ENCODE assay signal across 20 cellular contexts in genomic region chr16:1173778-1174451, GRCh38. TPM values are rescaled to one million over a fixed set of nuclear protein-coding genes. Genes with fewer than 3 reads are reported as not detected.
DNase-seq lines count a peak whose midpoint lies in the region; ATAC-seq, FAIRE-seq and TF ChIP-seq lines count a peak whose summit lies in the region.
"Had no signal": no experiment of that assay in that cellular context is flagged by ENCODE, and none has a peak within 500 bp of the region (broad histone marks: within the 10 kb centered on the region; RNA-seq: fewer than 3 reads in every experiment).

No MANE protein-coding gene starts in this region.

- no peak overlapping the region for H2BK12ac ChIP-seq in neuronal stem cell (ENCODE audit: low read length)

- DNase-seq in IMR-90, result no peak
- no peak for DNase-seq in K562 (ENCODE audit: extremely low read depth in 1 of 4, low spot score in 3 of 4)
- no peak for DNase-seq in neuronal stem cell (ENCODE audit: low spot score)
- no peak for DNase-seq in transverse colon
- no peak for DNase-seq in DMS53 treated with DMSO at 0.1 percent for 48 hours (lab: John Stamatoyannopoulos, UW; ENCODE audit: unreplicated experiment)
- DNase-seq in A673 (ENCODE audit: low spot score), result no peak
- DNase-seq: CD8-positive, alpha-beta T cell; Kasumi-1; NCI-H1048; NCI-H1436 treated with DMSO at 0.1 percent for 48 hours; NCI-H2029; NCI-H345; NCI-H524 treated with DMSO at 0.1 percent for 48 hours; Right ventricle myocardium superior had no signal

- H3K14ac ChIP-seq in IMR-90 (replicated peaks; ENCODE audit: low read depth, low read length) (no peak overlapping the region), neuronal stem cell (ENCODE audit: low read length) (no peak overlapping the region)

- BruUV-seq in IMR-90 (replicated peaks; lab: Mats Ljungman, UMichigan), result no TSS peak
- no TSS peak for BruUV-seq in K562 (replicated peaks; lab: Mats Ljungman, UMichigan)
- no TSS peak for BruUV-seq in A673 (replicated peaks; lab: Mats Ljungman, UMichigan)

- ATAC-seq in IMR-90 (ENCODE audit: low read depth), result no peak
- no peak for ATAC-seq in K562
- ATAC-seq in HG03442 (IDR thresholded peaks at IDR 0.05; ENCODE audit: unreplicated experiment), result no peak
- ATAC-seq: CD8-positive, alpha-beta T cell had no signal

- no peak overlapping the region for H3K18ac ChIP-seq in IMR-90 (ENCODE audit: low read depth, low read length)
- H3K18ac ChIP-seq in neuronal stem cell (ENCODE audit: low read length), result peak overlapping the region; percentile 71

- H3K9me1 ChIP-seq in IMR-90 (ENCODE audit: insufficient read depth, low read length) (0 out of 2 replicates have a peak, but pooled peaks cover 3% of the 10 kb centered on the region), K562 (ENCODE audit: control insufficient read depth, insufficient read depth, low read length) (no peaks in the 10 kb centered on the region)

- no peak for FAIRE-seq in K562 (lab: Jason Lieb, UNC)
- FAIRE-seq: H54 had no signal

- TF ChIP-seq RAD21 in IMR-90 (IDR thresholded peaks at IDR 0.05; ENCODE audit: low read length) (no peak), K562 (CRISPR knock-in tag; conservative IDR thresholded peaks at IDR 0.05 in 1 of 2, IDR thresholded peaks at IDR 0.05 in 1 of 2) (no peak)

- H2AFZ ChIP-seq in IMR-90 (replicated peaks; ENCODE audit: low read length, poor library complexity), result no peak overlapping the region
- no peak overlapping the region for H2AFZ ChIP-seq in K562 (ENCODE audit: low read depth, low read length)
- H2AFZ ChIP-seq in neuronal stem cell (ENCODE audit: low read length), result no peak overlapping the region

- H4K5ac ChIP-seq in IMR-90 (ENCODE audit: low read depth, low read length), result no peak overlapping the region

- TF ChIP-seq POLR2A in IMR-90 (IDR thresholded peaks at IDR 0.05; ENCODE audit: low read depth, low read length), result no peak
- no peak for TF ChIP-seq POLR2A in K562 (conservative IDR thresholded peaks at IDR 0.05)
- TF ChIP-seq POLR2A in transverse colon (IDR thresholded peaks at IDR 0.05), result no peak

- 98% methylated on average over 4 of the region's 14 CpGs; no CpG with 5 or more reads in 1 of the 2 experiments for WGBS in IMR-90 (ENCODE audit: extremely low coverage in 2 of 2, insufficient read length in 1 of 2), 2 experiments
- WGBS in K562 (ENCODE audit: insufficient coverage, low coverage, missing lambda C conversion rate), result 10% methylated on average over 13 of the region's 14 CpGs
- no CpG with 5 or more reads among the region's 14 CpGs for WGBS in neuronal stem cell (ENCODE audit: extremely low coverage in 2 of 2, insufficient read length in 2 of 2, insufficient replicate concordance in 1 of 2), 2 donors
- WGBS in transverse colon (ENCODE audit: low coverage in 1 of 2), 2 donors, result 61% methylated on average over 14 of the region's 14 CpGs; no CpG with 5 or more reads in 1 of the 2 donors

- no peaks in the 10 kb centered on the region; the same call in 1 of the 2 replicates for H3K27me3 ChIP-seq in IMR-90 (ENCODE audit: control insufficient read depth, insufficient read depth, low read length)
- H3K27me3 ChIP-seq in K562 (ENCODE audit: control insufficient read depth in 2 of 2, insufficient read depth in 2 of 2, low read length in 2 of 2), result peaks cover 31 to 75% of the 10 kb centered on the region in 2 experiments; a peak in 3 of 5 replicates
- no peaks in the 10 kb centered on the region for H3K27me3 ChIP-seq in neuronal stem cell (ENCODE audit: control insufficient read depth in 3 of 3, insufficient read depth in 3 of 3, low read depth in 1 of 3, low read length in 3 of 3)
- H3K27me3 ChIP-seq in transverse colon, result no peaks in the 10 kb centered on the region
- H3K27me3 ChIP-seq in A673 (replicated peaks; ENCODE audit: insufficient read depth, low read depth, low read length, poor library complexity), result no peaks in the 10 kb centered on the region
- H3K27me3 ChIP-seq: MG63 had no signal

- H3K23ac ChIP-seq in IMR-90 (ENCODE audit: low read depth, low read length), result no peak overlapping the region
- H3K23ac ChIP-seq in neuronal stem cell (ENCODE audit: low read depth, low read length, poor library complexity), result no peak overlapping the region

- H2BK15ac ChIP-seq in IMR-90 (ENCODE audit: low read depth, low read length) (no peak overlapping the region), neuronal stem cell (ENCODE audit: low read length) (no peak overlapping the region)

- POLR2A ChIA-PET in IMR-90 (lab: Charles Lee; ENCODE audit: unreplicated experiment) (no interaction called here), K562 (lab: Yijun Ruan, JAX) (interaction anchor here (1.2 kb wide), 1 partner anchor 8 kb away, joined by 4 read pairs; no protein-coding TSS in a partner anchor), A673 (lab: Charles Lee; ENCODE audit: low non-redundant PET) (no interaction called here)

- TF ChIP-seq CTCF in IMR-90 (conservative IDR thresholded peaks at IDR 0.05; ENCODE audit: low read depth, low read length), result no peak
- no peak for TF ChIP-seq CTCF in K562 (IDR thresholded peaks at IDR 0.05 in 2 of 3, conservative IDR thresholded peaks at IDR 0.05 in 1 of 3; ENCODE audit: insufficient read depth in 2 of 3, low read depth in 1 of 3, low read length in 3 of 3)
- TF ChIP-seq CTCF in transverse colon (IDR thresholded peaks at IDR 0.05), result no peak
- no peak for TF ChIP-seq CTCF in A673 (conservative IDR thresholded peaks at IDR 0.05; ENCODE audit: low read depth, low read length)

- no peak overlapping the region for H3K56ac ChIP-seq in IMR-90 (ENCODE audit: extremely low read depth, insufficient read depth, low read length)

- H3K27ac ChIP-seq in IMR-90 (ENCODE audit: insufficient read depth, low read length) (peak overlapping the region; percentile 18; the same call in 1 of the 2 replicates), K562 (ENCODE audit: extremely low read depth, low read depth, low read length) (no peak overlapping the region), neuronal stem cell (replicated peaks; ENCODE audit: low read length) (no peak overlapping the region), transverse colon (peak overlapping the region; percentile 79 to 92 (median 82)), A673 (ENCODE audit: low read depth, low read length, poor library complexity, severe bottlenecking) (no peak overlapping the region)
- H3K27ac ChIP-seq: BLaER1 treated with 17β-estradiol and CSF1 and Interleukin-3, amounts not matched to agents 10 nM and 100 nM had no signal

- H2BK120ac ChIP-seq in IMR-90 (ENCODE audit: low read depth, low read length), result peak overlapping the region; percentile 42; the same call in 1 of the 2 replicates
- H2BK120ac ChIP-seq in neuronal stem cell (ENCODE audit: low read depth, low read length), result no peak overlapping the region

- peak overlapping the region; percentile 5 for H2AK9ac ChIP-seq in IMR-90 (replicated peaks; ENCODE audit: low read depth, low read length, poor library complexity)

- 0 out of 2 replicates have a peak overlapping the region, but pooled peaks have one; percentile 33 for H2BK20ac ChIP-seq in IMR-90 (ENCODE audit: low read depth, low read length)

- H3K79me1 ChIP-seq in IMR-90 (ENCODE audit: low read depth in 1 of 2, low read length in 2 of 2) (no peaks in the 10 kb centered on the region), neuronal stem cell (ENCODE audit: low read depth, low read length) (peaks cover 13% of the 10 kb centered on the region)

- H3K9me3 ChIP-seq in IMR-90 (ENCODE audit: control insufficient read depth, insufficient read depth, low read length) (no peaks in the 10 kb centered on the region), K562 (replicated peaks; ENCODE audit: control insufficient read depth, insufficient read depth, low read depth, low read length) (no peaks in the 10 kb centered on the region), neuronal stem cell (replicated peaks in 1 of 2; ENCODE audit: control insufficient read depth in 2 of 2, insufficient read depth in 1 of 2, low read depth in 1 of 2, low read length in 2 of 2) (no peaks in the 10 kb centered on the region), transverse colon (no peaks in the 10 kb centered on the region), A673 (ENCODE audit: low read depth, low read length, poor library complexity, severe bottlenecking) (no peaks in the 10 kb centered on the region)
- H3K9me3 ChIP-seq: BLaER1 treated with 17β-estradiol and CSF1 and Interleukin-3, amounts not matched to agents 10 nM and 100 nM; MG63 had no signal

- 0 out of 2 replicates have a peak overlapping the region, but pooled peaks have one; percentile 29 for H3K4ac ChIP-seq in IMR-90 (ENCODE audit: low read depth, low read length)
- no peak overlapping the region for H3K4ac ChIP-seq in neuronal stem cell (ENCODE audit: low read length)

- H2AK5ac ChIP-seq in IMR-90 (ENCODE audit: low read depth, low read length), result peak overlapping the region; percentile 48
- no peak overlapping the region for H2AK5ac ChIP-seq in neuronal stem cell (ENCODE audit: low read depth, low read length)

- TF ChIP-seq EP300 in K562 (IDR thresholded peaks at IDR 0.05; ENCODE audit: low read length), result no peak
- no peak for TF ChIP-seq EP300 in transverse colon (IDR thresholded peaks at IDR 0.05; ENCODE audit: low read depth)

- in situ Hi-C loops in IMR-90 (cut with MboI; ENCODE audit: low sequenced_read_pairs), result no loop called here
- in situ Hi-C loops in K562 (cut with MboI), result no loop called here
- in situ Hi-C loops in transverse colon (cut with MboI; ENCODE audit: low pct_ligation_motif_present in 1 of 4, low pct_unique_long_range_greater_than_20kb in 1 of 4, low sequenced_read_pairs in 3 of 4), result no loop called here

- no peaks in the 10 kb centered on the region for H3K36me3 ChIP-seq in IMR-90 (ENCODE audit: control insufficient read depth, insufficient read depth, low read length)
- no peaks in the 10 kb centered on the region for H3K36me3 ChIP-seq in K562 (ENCODE audit: control insufficient read depth, insufficient read depth, low read length)
- peaks cover 0 to 2% of the 10 kb centered on the region in 2 donors for H3K36me3 ChIP-seq in neuronal stem cell (replicated peaks in 1 of 2; ENCODE audit: control insufficient read depth in 2 of 2, insufficient read depth in 2 of 2, low read length in 2 of 2)
- H3K36me3 ChIP-seq in transverse colon, result no peaks in the 10 kb centered on the region
- no peaks in the 10 kb centered on the region for H3K36me3 ChIP-seq in A673 (ENCODE audit: insufficient read depth, low read length, poor library complexity, severe bottlenecking)
- H3K36me3 ChIP-seq: BLaER1 treated with 17β-estradiol and CSF1 and Interleukin-3, amounts not matched to agents 10 nM and 100 nM; MG63 had no signal

- H4K91ac ChIP-seq in IMR-90 (ENCODE audit: insufficient read depth, low read depth, low read length) (no peak overlapping the region), neuronal stem cell (ENCODE audit: low read depth, low read length, poor library complexity) (no peak overlapping the region)

- intact Hi-C loops in IMR-90 (cut with micrococcal nuclease) (no loop called here), K562 (cut with micrococcal nuclease) (no loop called here), transverse colon (cut with DNase I; ENCODE audit: low total_unique reads) (no loop called here), A673 (cut with micrococcal nuclease; ENCODE audit: unreplicated experiment) (no loop called here)

- no peak overlapping the region for H3K4me3 ChIP-seq in IMR-90 (ENCODE audit: insufficient read depth, low read depth, low read length)
- H3K4me3 ChIP-seq in K562, result no peak overlapping the region
- H3K4me3 ChIP-seq in neuronal stem cell (ENCODE audit: low read length in 2 of 2), result no peak overlapping the region
- no peak overlapping the region for H3K4me3 ChIP-seq in transverse colon
- no peak overlapping the region for H3K4me3 ChIP-seq in A673 (ENCODE audit: low read depth, low read length, poor library complexity, severe bottlenecking)
- H3K4me3 ChIP-seq: BLaER1 treated with 17β-estradiol and CSF1 and Interleukin-3, amounts not matched to agents 10 nM and 100 nM; MG63 had no signal

- H4K8ac ChIP-seq in IMR-90 (ENCODE audit: low read depth in 2 of 2, low read length in 2 of 2), result no peak overlapping the region
- no peak overlapping the region for H4K8ac ChIP-seq in neuronal stem cell (ENCODE audit: low read depth, low read length)

- CTCF ChIA-PET in IMR-90 (lab: Yijun Ruan, JAX), result interaction anchor here (0.6 kb wide), 1 partner anchor 361 kb away, joined by 3 read pairs; no protein-coding TSS in a partner anchor
- CTCF ChIA-PET in K562 (lab: Yijun Ruan, JAX; ENCODE audit: low intra/inter-chr PET ratio), result no interaction called here
- CTCF ChIA-PET in A673 (lab: Charles Lee), result no interaction called here

- H3K9ac ChIP-seq in IMR-90 (ENCODE audit: low read depth, low read length) (no peak overlapping the region), K562 (ENCODE audit: insufficient read depth in 1 of 2, low read depth in 2 of 2, low read length in 2 of 2) (no peak overlapping the region), neuronal stem cell (ENCODE audit: low read depth, low read length, poor library complexity) (no peak overlapping the region)
- H3K9ac ChIP-seq: BLaER1 treated with 17β-estradiol and CSF1 and Interleukin-3, amounts not matched to agents 10 nM and 100 nM had no signal

- H4K20me1 ChIP-seq in IMR-90 (ENCODE audit: insufficient read depth, low read length) (no peaks in the 10 kb centered on the region; the same call in 1 of the 2 replicates), K562 (replicated peaks; ENCODE audit: control insufficient read depth, insufficient read depth, low read length) (peaks cover 15% of the 10 kb centered on the region; the same call in 1 of the 2 replicates)

- no peak overlapping the region; the same call in 1 of the 2 replicates for H3K4me2 ChIP-seq in IMR-90 (ENCODE audit: low read depth, low read length)
- H3K4me2 ChIP-seq in K562 (ENCODE audit: insufficient read depth, low read length), result no peak overlapping the region
- H3K4me2 ChIP-seq in neuronal stem cell (ENCODE audit: insufficient read depth, low read length, poor library complexity, severe bottlenecking), result no peak overlapping the region
- H3K4me2 ChIP-seq: BLaER1 treated with 17β-estradiol and CSF1 and Interleukin-3, amounts not matched to agents 10 nM and 100 nM had no signal

- dilution Hi-C loops in IMR-90 (cut with HindIII; ENCODE audit: low sequenced_read_pairs, unreplicated experiment), result no loop called here

- H3K79me2 ChIP-seq in K562 (ENCODE audit: control insufficient read depth, insufficient read depth, low read length), result no peaks in the 10 kb centered on the region

- H2BK5ac ChIP-seq in IMR-90 (ENCODE audit: low read depth, low read length, poor library complexity, severe bottlenecking) (no peak overlapping the region), neuronal stem cell (ENCODE audit: low read length) (no peak overlapping the region)

- H3K4me1 ChIP-seq in IMR-90 (ENCODE audit: control insufficient read depth, insufficient read depth, low read length) (peaks cover 20% of the 10 kb centered on the region), K562 (replicated peaks in 1 of 2; ENCODE audit: control insufficient read depth in 2 of 2, insufficient read depth in 2 of 2, low read length in 2 of 2) (peaks cover 0 to 67% of the 10 kb centered on the region in 2 experiments; a peak in 2 of 5 replicates), neuronal stem cell (ENCODE audit: control insufficient read depth in 2 of 2, insufficient read depth in 1 of 2, low read depth in 1 of 2, low read length in 2 of 2) (peaks cover 12 to 16% of the 10 kb centered on the region in 2 donors), transverse colon (peaks cover 11 to 37% (median 23%) of the 10 kb centered on the region in 4 donors), A673 (ENCODE audit: insufficient read depth, low read length, poor library complexity, severe bottlenecking) (peaks cover 37% of the 10 kb centered on the region)

RNA-seq across cellular contexts. Expression of gene CACNA1H, which starts 21.0 kb away (rescaled TPM):
- 1.6 and 1.7 TPM in 2 replicates for total RNA-seq in IMR-90 (2012; rRNA removed)
- polyA plus RNA-seq in IMR-90 (2012; rRNA removed), result 5.8 and 6.1 TPM in 2 replicates
- 4.9 and 8.1 TPM in 2 replicates for polyA plus RNA-seq in IMR-90 (2012; cell fraction: cytosol; rRNA removed)
- 12.2 and 35.8 TPM in 2 replicates for polyA plus RNA-seq in IMR-90 (2012; cell fraction: nucleus; rRNA removed; ENCODE audit: low replicate concordance)
- total RNA-seq in K562 (2011; cell fraction: chromatin; rRNA removed; ENCODE audit: low replicate concordance), result 0.44 and 1.6 TPM in 2 replicates
- 0.79 and 1.2 TPM in 2 replicates for total RNA-seq in K562 (2011; cell fraction: nucleolus; rRNA removed)
- 0.22 and 0.53 TPM in 2 replicates for total RNA-seq in K562 (2011; cell fraction: nucleoplasm; rRNA removed)
- total RNA-seq in K562 (2014; rRNA removed), result 0.04 TPM in 1 of 2 replicates, not detected in the other
- total RNA-seq in K562 (2014; rRNA removed; fragmentation: Illumina TruSeq; extraction: Trizol), result not detected in 2 replicates
- total RNA-seq in K562 (2015; rRNA removed; fragmentation: Illumina TruSeq; extraction: Trizol), result not detected in 2 replicates
- total RNA-seq in K562 (2021), result 0.09 and 0.18 TPM in 2 replicates
- polyA plus RNA-seq in K562 (2011; rRNA removed), result 0.10 and 0.11 TPM in 2 replicates
- 0.10 and 0.12 TPM in 2 replicates for polyA plus RNA-seq in K562 (2011; cell fraction: cytosol; rRNA removed)
- 0.11 and 0.40 TPM in 2 replicates for polyA plus RNA-seq in K562 (2011; cell fraction: nucleus; rRNA removed)
- 0.07 and 0.12 TPM in 2 replicates for polyA plus RNA-seq in K562 (2012)
- not detected in 2 replicates for polyA plus RNA-seq in K562 (2014; fragmentation: Illumina TruSeq; extraction: Trizol)
- not detected for polyA plus RNA-seq in K562 (2014; fragmentation: Nextera tagmentation; extraction: Ambion mirVana)
- polyA plus RNA-seq in K562 (2014; rRNA removed), result not detected in 2 replicates
- 0.03 and 0.04 TPM in 2 replicates for polyA minus RNA-seq in K562 (2011; rRNA and poly(A)+ RNA removed)
- not detected in 2 replicates for polyA minus RNA-seq in K562 (2011; cell fraction: cytosol; rRNA and poly(A)+ RNA removed)
- 0.27 and 0.33 TPM in 2 replicates for polyA minus RNA-seq in K562 (2011; cell fraction: nucleus; rRNA and poly(A)+ RNA removed)
- polyA plus RNA-seq in neuronal stem cell (2013, experiment 1 of 2), result 21.5 TPM
- 21.7 TPM for polyA plus RNA-seq in neuronal stem cell (2013, experiment 2 of 2)
- 10 to 100 TPM; 17.0 to 63.6 (median 39.5) TPM for total RNA-seq in transverse colon
- 19.7 and 25.0 TPM in 2 replicates for total RNA-seq in A673 (2021)
- total RNA-seq: Calu3 had no signal

RNA-seq across cellular contexts. Expression of gene TPSG1, which starts 51.2 kb away (rescaled TPM):
- total RNA-seq in IMR-90 (2012; rRNA removed) (not detected in 2 replicates), K562 (2014; rRNA removed) (not detected in 2 replicates), K562 (2014; rRNA removed; fragmentation: Illumina TruSeq; extraction: Trizol) (not detected in 2 replicates), K562 (2015; rRNA removed; fragmentation: Illumina TruSeq; extraction: Trizol) (not detected in 2 replicates), K562 (2021) (not detected in 2 replicates), transverse colon (10 to 100 TPM in 3 of 4 donors, not detected in 1; 20.9 to 41.0 (median 24.0) TPM), A673 (2021) (not detected in 2 replicates)
- polyA plus RNA-seq in IMR-90 (2012; rRNA removed) (not detected in 2 replicates), K562 (2011; rRNA removed) (not detected in 2 replicates), K562 (2014; fragmentation: Illumina TruSeq; extraction: Trizol) (not detected in 2 replicates), K562 (2014; fragmentation: Nextera tagmentation; extraction: Ambion mirVana) (not detected), K562 (2014; rRNA removed) (not detected in 2 replicates)
- not detected in 2 replicates for polyA plus RNA-seq in IMR-90 (2012; cell fraction: cytosol; rRNA removed)
- polyA plus RNA-seq in IMR-90 (2012; cell fraction: nucleus; rRNA removed; ENCODE audit: low replicate concordance), result not detected in 2 replicates
- not detected in 2 replicates for total RNA-seq in K562 (2011; cell fraction: chromatin; rRNA removed; ENCODE audit: low replicate concordance)
- not detected in 2 replicates for total RNA-seq in K562 (2011; cell fraction: nucleolus; rRNA removed)
- not detected in 2 replicates for total RNA-seq in K562 (2011; cell fraction: nucleoplasm; rRNA removed)
- polyA plus RNA-seq in K562 (2011; cell fraction: cytosol; rRNA removed), result not detected in 2 replicates
- polyA plus RNA-seq in K562 (2011; cell fraction: nucleus; rRNA removed), result not detected in 2 replicates
- polyA plus RNA-seq in K562 (2012), result not detected in 2 replicates
- polyA minus RNA-seq in K562 (2011; rRNA and poly(A)+ RNA removed), result not detected in 2 replicates
- not detected in 2 replicates for polyA minus RNA-seq in K562 (2011; cell fraction: cytosol; rRNA and poly(A)+ RNA removed)
- polyA minus RNA-seq in K562 (2011; cell fraction: nucleus; rRNA and poly(A)+ RNA removed), result not detected in 2 replicates
- polyA plus RNA-seq in neuronal stem cell (2013, experiment 1 of 2), result not detected
- not detected for polyA plus RNA-seq in neuronal stem cell (2013, experiment 2 of 2)
- total RNA-seq: Calu3; CD8-positive, alpha-beta T cell had no signal

RNA-seq across cellular contexts. Expression of gene TPSB2, which starts 56.1 kb away (rescaled TPM):
- total RNA-seq in IMR-90 (2012; rRNA removed) (not detected in 2 replicates), K562 (2014; rRNA removed) (not detected in 2 replicates), K562 (2014; rRNA removed; fragmentation: Illumina TruSeq; extraction: Trizol) (not detected in 2 replicates), K562 (2015; rRNA removed; fragmentation: Illumina TruSeq; extraction: Trizol) (not detected in 2 replicates), K562 (2021) (0.16 and 0.18 TPM in 2 replicates), transverse colon (10 to 100 TPM; 12.5 to 35.2 (median 24.8) TPM), A673 (2021) (9.6 and 16.7 TPM in 2 replicates)
- polyA plus RNA-seq in IMR-90 (2012; rRNA removed) (not detected in 2 replicates), K562 (2011; rRNA removed) (not detected in 2 replicates), K562 (2014; fragmentation: Illumina TruSeq; extraction: Trizol) (not detected in 2 replicates), K562 (2014; fragmentation: Nextera tagmentation; extraction: Ambion mirVana) (not detected), K562 (2014; rRNA removed) (not detected in 2 replicates)
- polyA plus RNA-seq in IMR-90 (2012; cell fraction: cytosol; rRNA removed), result not detected in 2 replicates
- not detected in 2 replicates for polyA plus RNA-seq in IMR-90 (2012; cell fraction: nucleus; rRNA removed; ENCODE audit: low replicate concordance)
- not detected in 2 replicates for total RNA-seq in K562 (2011; cell fraction: chromatin; rRNA removed; ENCODE audit: low replicate concordance)
- total RNA-seq in K562 (2011; cell fraction: nucleolus; rRNA removed), result not detected in 2 replicates
- not detected in 2 replicates for total RNA-seq in K562 (2011; cell fraction: nucleoplasm; rRNA removed)
- polyA plus RNA-seq in K562 (2011; cell fraction: cytosol; rRNA removed), result not detected in 2 replicates
- not detected in 2 replicates for polyA plus RNA-seq in K562 (2011; cell fraction: nucleus; rRNA removed)
- not detected in 2 replicates for polyA plus RNA-seq in K562 (2012)
- not detected in 2 replicates for polyA minus RNA-seq in K562 (2011; rRNA and poly(A)+ RNA removed)
- polyA minus RNA-seq in K562 (2011; cell fraction: cytosol; rRNA and poly(A)+ RNA removed), result not detected in 2 replicates
- polyA minus RNA-seq in K562 (2011; cell fraction: nucleus; rRNA and poly(A)+ RNA removed), result not detected in 2 replicates
- polyA plus RNA-seq in neuronal stem cell (2013, experiment 1 of 2), result not detected
- polyA plus RNA-seq in neuronal stem cell (2013, experiment 2 of 2), result not detected
- total RNA-seq: Calu3; CD8-positive, alpha-beta T cell; HFFc6 had no signal

Comparison
In these comparisons a context has a peak if more than half of its experiments do, and no peak if none do; other contexts are left out.
1. H3K27ac ChIP-seq: peak in IMR-90 (single experiment) and transverse colon (4 of 4); none in K562 (single experiment), neuronal stem cell (single experiment) and A673 (single experiment).